Comparison of ENCODE assay signal across 8 cellular contexts in the genomic region with DNA sequence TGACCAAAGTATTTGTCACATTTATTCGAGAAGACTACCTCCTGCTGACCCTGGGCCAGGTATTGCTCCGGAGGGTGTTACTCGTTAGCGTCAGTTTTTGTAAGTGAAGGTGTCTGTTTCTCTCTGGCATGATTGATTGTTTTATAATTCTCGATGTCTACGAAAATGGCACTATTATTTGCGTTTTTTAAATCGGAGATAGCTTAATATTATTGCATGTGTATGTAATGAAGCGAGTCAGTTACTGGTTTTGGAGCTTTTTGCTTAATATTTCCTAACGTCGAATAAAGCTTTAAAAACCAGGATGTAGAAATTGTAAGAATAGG. TPM values are rescaled to one million over a fixed set of nuclear protein-coding genes. Genes with fewer than 3 reads are reported as not detected.
DNase-seq lines count a peak whose midpoint lies in the region; ATAC-seq, FAIRE-seq and TF ChIP-seq lines count a peak whose summit lies in the region.

No MANE protein-coding gene starts in this region.

- peaks cover 12 to 52% (median 39%) of the 10 kb centered on the region in 7 donors for H3K4me1 Mint-ChIP-seq in naive thymus-derived CD4-positive, alpha-beta T cell

- H3K27ac Mint-ChIP-seq in naive thymus-derived CD4-positive, alpha-beta T cell, result peak overlapping the region; percentile 95 to 100 (median 99)

- peak overlapping the region; percentile 90 for H3K27ac ChIP-seq in KMS-11
- peak overlapping the region; percentile 92 for H3K27ac ChIP-seq in naive thymus-derived CD4-positive, alpha-beta T cell (ENCODE audit: low read depth, low read length)

- intact Hi-C loops in naive thymus-derived CD4-positive, alpha-beta T cell (cut with micrococcal nuclease), result loop anchor here (1.0 to 10.0 kb wide), 18 partner anchors 8 to 1066 kb away; partner anchors contain the start of genes IFT57 (in 2 of the 2), TRAT1 (in 2 of the 2) and CD47 (in 1 of the 2)

- CTCF ChIA-PET in naive thymus-derived CD4-positive, alpha-beta T cell (lab: Charles Lee), result interaction anchor here (1.0 to 4.5 kb wide), 5 partner anchors 8 to 228 kb away, joined by 3 to 39 read pairs (median 4); no protein-coding TSS in a partner anchor

- FAIRE-seq in colon (lab: Jason Lieb, UNC), result peak; percentile 10

- H3K79me2 ChIP-seq in KMS-11 (ENCODE audit: insufficient read depth, low read depth), result peaks cover 43% of the 10 kb centered on the region

- no peak for ATAC-seq in naive thymus-derived CD4-positive, alpha-beta T cell
- ATAC-seq in HG02970 (IDR thresholded peaks at IDR 0.05; ENCODE audit: low FRiP score, unreplicated experiment), result no peak
- ATAC-seq in HG03175 (IDR thresholded peaks at IDR 0.05; ENCODE audit: unreplicated experiment), result no peak

- H3K4me3 ChIP-seq in AG09309 (ENCODE audit: control insufficient read depth, low read depth, low read length), result peak overlapping the region; percentile 98
- H3K4me3 ChIP-seq in KMS-11 (IDR thresholded peaks at IDR 0.05; ENCODE audit: insufficient read depth, low read depth, low read length), result peak overlapping the region; percentile 60
- peak overlapping the region; percentile 87 for H3K4me3 ChIP-seq in naive thymus-derived CD4-positive, alpha-beta T cell (ENCODE audit: low read length)

- H3K36me3 Mint-ChIP-seq in naive thymus-derived CD4-positive, alpha-beta T cell, result peaks cover 0 to 12% (median 0%) of the 10 kb centered on the region in 5 donors

- H3K9ac ChIP-seq in KMS-11, result peak overlapping the region; percentile 91

- POLR2A ChIA-PET in naive thymus-derived CD4-positive, alpha-beta T cell (lab: Charles Lee), result interaction anchor here (0.7 to 6.0 kb wide), 20 partner anchors 7 to 1297 kb away, joined by 3 to 159 read pairs (median 4); partner anchors contain the start of genes BBX and TRAT1

- no peak for DNase-seq in AG09309 (ENCODE audit: low read depth)
- DNase-seq in naive thymus-derived CD4-positive, alpha-beta T cell, result no peak
- no peak for DNase-seq in glomerular visceral epithelial cell (ENCODE audit: extremely low spot score)
- DNase-seq in cerebellar cortex (ENCODE audit: low spot score), result no peak

- no peaks in the 10 kb centered on the region for H3K27me3 Mint-ChIP-seq in naive thymus-derived CD4-positive, alpha-beta T cell

- peaks cover 4% of the 10 kb centered on the region; the same call in 1 of the 2 replicates for H4K20me1 ChIP-seq in KMS-11 (ENCODE audit: insufficient read depth)

- H3K9me3 Mint-ChIP-seq in naive thymus-derived CD4-positive, alpha-beta T cell, result no peaks in the 10 kb centered on the region

- H2AFZ ChIP-seq in KMS-11 (ENCODE audit: low read depth), result peak overlapping the region; percentile 93

- peaks cover 35% of the 10 kb centered on the region for H3K4me1 ChIP-seq in KMS-11 (ENCODE audit: low read depth, poor library complexity, severe bottlenecking)
- H3K4me1 ChIP-seq in naive thymus-derived CD4-positive, alpha-beta T cell (ENCODE audit: control insufficient read depth in 2 of 2, insufficient read depth in 2 of 2, low read length in 2 of 2), result peaks cover 11 to 15% of the 10 kb centered on the region in 2 donors

- H3K27me3 ChIP-seq in KMS-11 (ENCODE audit: insufficient read depth, low read depth), result no peaks in the 10 kb centered on the region
- H3K27me3 ChIP-seq in naive thymus-derived CD4-positive, alpha-beta T cell (ENCODE audit: control insufficient read depth in 2 of 2, insufficient read depth in 2 of 2, low read length in 2 of 2), result no peaks in the 10 kb centered on the region

- H3K4me3 Mint-ChIP-seq in naive thymus-derived CD4-positive, alpha-beta T cell, result peak overlapping the region; percentile 94 to 99 (median 98)

- no peaks in the 10 kb centered on the region for H3K9me3 ChIP-seq in naive thymus-derived CD4-positive, alpha-beta T cell (ENCODE audit: control insufficient read depth in 2 of 3, low read length in 3 of 3)

- peak overlapping the region; percentile 63 for H3K4me2 ChIP-seq in KMS-11

- TF ChIP-seq CTCF in AG09309 (IDR thresholded peaks at IDR 0.05; ENCODE audit: control insufficient read depth, insufficient read depth, low read depth, low read length, missing control alignments) (no peak), KMS-11 (conservative IDR thresholded peaks at IDR 0.05; ENCODE audit: low read depth, low read length) (no peak)

- no peaks in the 10 kb centered on the region for H3K36me3 ChIP-seq in KMS-11 (ENCODE audit: insufficient read depth)
- H3K36me3 ChIP-seq in naive thymus-derived CD4-positive, alpha-beta T cell (ENCODE audit: control insufficient read depth in 2 of 3, insufficient read depth in 3 of 3, low read length in 3 of 3), result peaks cover 0 to 6% (median 0%) of the 10 kb centered on the region in 3 experiments

RNA-seq across cellular contexts. Expression of gene DZIP3, which starts 0.4 kb away (rescaled TPM):
- 10 to 100 TPM in 4 of 5 experiments, 1 to 10 TPM in 1; 9.6 to 17.3 (median 14.6) TPM for total RNA-seq in naive thymus-derived CD4-positive, alpha-beta T cell
- polyA plus RNA-seq in naive thymus-derived CD4-positive, alpha-beta T cell, result 10 to 100 TPM in 1 of 2 donors, 1 to 10 TPM in 1; 4.5 to 14.5 TPM

RNA-seq across cellular contexts. Expression of gene CIP2A, which starts 0.7 kb away (rescaled TPM):
- total RNA-seq in naive thymus-derived CD4-positive, alpha-beta T cell, result 10 to 100 TPM in 1 of 5 experiments, 1 to 10 TPM in 4; 3.4 to 44.2 (median 4.1) TPM
- 1 to 10 TPM; 1.7 to 3.0 TPM for polyA plus RNA-seq in naive thymus-derived CD4-positive, alpha-beta T cell
